In genomic region chr15:67105991-67106763, GRCh38 we compare ENCODE assay signal across 9 cellular contexts. TPM values are rescaled to one million over a fixed set of nuclear protein-coding genes. Genes with fewer than 3 reads are reported as not detected.
DNase-seq lines count a peak whose midpoint lies in the region; ATAC-seq and TF ChIP-seq lines count a peak whose summit lies in the region.
"Had no signal": no experiment of that assay in that cellular context is flagged by ENCODE, and none has a peak within 500 bp of the region (broad histone marks: within the 10 kb centered on the region; RNA-seq: fewer than 3 reads in every experiment).

No MANE protein-coding gene starts in this region.

- ATAC-seq in activated CD4-positive, alpha-beta T cell treated with anti-CD3 and anti-CD28 coated beads for 36 hours = no peak
- ATAC-seq in right lobe of liver = no peak

- POLR2A ChIA-PET in activated CD4-positive, alpha-beta T cell treated with anti-CD3 and anti-CD28 coated beads for 36 hours (lab: Charles Lee) = no interaction called here

- no peaks in the 10 kb centered on the region for H3K27me3 Mint-ChIP-seq in activated CD4-positive, alpha-beta T cell treated with anti-CD3 and anti-CD28 coated beads for 36 hours
- H3K27me3 Mint-ChIP-seq in activated naive CD8-positive, alpha-beta T cell treated with anti-CD3 and anti-CD28 coated beads for 36 hours = no peaks in the 10 kb centered on the region

- CTCF ChIA-PET in activated CD4-positive, alpha-beta T cell treated with anti-CD3 and anti-CD28 coated beads for 36 hours (lab: Charles Lee) = interaction anchor here (1.2 kb wide), 1 partner anchor 7 kb away, joined by 3 read pairs; no protein-coding TSS in a partner anchor

- peaks cover 37% of the 10 kb centered on the region for H3K36me3 Mint-ChIP-seq in activated CD4-positive, alpha-beta T cell treated with anti-CD3 and anti-CD28 coated beads for 36 hours (ENCODE audit: low read depth)
- H3K36me3 Mint-ChIP-seq in activated naive CD8-positive, alpha-beta T cell treated with anti-CD3 and anti-CD28 coated beads for 36 hours = peaks cover 27% of the 10 kb centered on the region

- peaks cover 0 to 35% (median 14%) of the 10 kb centered on the region in 4 donors for H3K4me1 ChIP-seq in right lobe of liver
- H3K4me1 ChIP-seq in stomach smooth muscle (ENCODE audit: control insufficient read depth, insufficient read depth, low read length) = peaks cover 79% of the 10 kb centered on the region

- H3K27ac Mint-ChIP-seq in activated CD4-positive, alpha-beta T cell treated with anti-CD3 and anti-CD28 coated beads for 36 hours = peak overlapping the region; percentile 85
- H3K27ac Mint-ChIP-seq in activated naive CD8-positive, alpha-beta T cell treated with anti-CD3 and anti-CD28 coated beads for 36 hours = peak overlapping the region; percentile 26

- no peak overlapping the region for H3K4me3 Mint-ChIP-seq in activated CD4-positive, alpha-beta T cell treated with anti-CD3 and anti-CD28 coated beads for 36 hours
- no peak overlapping the region for H3K4me3 Mint-ChIP-seq in activated naive CD8-positive, alpha-beta T cell treated with anti-CD3 and anti-CD28 coated beads for 36 hours

- intact Hi-C loops in activated CD4-positive, alpha-beta T cell treated with anti-CD3 and anti-CD28 coated beads for 36 hours (cut with DNase I, micrococcal nuclease) = loop anchor here in 1 of 2 experiments (10.0 kb wide), 1 partner anchor 1291 kb away; no protein-coding TSS in a partner anchor
- intact Hi-C loops in right lobe of liver (cut with DNase I) = no loop called here

- TF ChIP-seq POLR2A in right lobe of liver (IDR thresholded peaks at IDR 0.05) = no peak

- no peaks in the 10 kb centered on the region for H3K9me3 ChIP-seq in right lobe of liver
- H3K9me3 ChIP-seq in stomach smooth muscle (ENCODE audit: control insufficient read depth in 2 of 2, low read length in 2 of 2) = no peaks in the 10 kb centered on the region

- H3K36me3 ChIP-seq in right lobe of liver (no peaks in the 10 kb centered on the region), stomach smooth muscle (ENCODE audit: control insufficient read depth in 2 of 2, insufficient read depth in 2 of 2, low read length in 2 of 2) (no peaks in the 10 kb centered on the region)

- peaks cover 7% of the 10 kb centered on the region for H3K9me3 Mint-ChIP-seq in activated CD4-positive, alpha-beta T cell treated with anti-CD3 and anti-CD28 coated beads for 36 hours (ENCODE audit: low read depth)
- peaks cover 3% of the 10 kb centered on the region for H3K9me3 Mint-ChIP-seq in activated naive CD8-positive, alpha-beta T cell treated with anti-CD3 and anti-CD28 coated beads for 36 hours

- TF ChIP-seq CTCF in right lobe of liver (IDR thresholded peaks at IDR 0.05) = no peak

- no peak for DNase-seq in activated CD4-positive, alpha-beta T cell treated with anti-CD3 and anti-CD28 coated beads for 36 hours
- no peak for DNase-seq in activated CD4-positive, alpha-beta T cell treated with anti-CD3 and anti-CD28 coated beads for 1 hour
- no peak for DNase-seq in activated naive CD8-positive, alpha-beta T cell treated with anti-CD3 and anti-CD28 coated beads for 36 hours
- DNase-seq in right lobe of liver (no peak), NCI-H82 (lab: John Stamatoyannopoulos, UW) (no peak), activated gamma-delta T cell treated with Interleukin-2 at 50 U/mL for 16 hours (no peak), DMS53 (lab: John Stamatoyannopoulos, UW) (no peak)
- DNase-seq: activated CD4-positive, alpha-beta T cell treated with anti-CD3 and anti-CD28 coated beads, Interleukin-2, amount 50 U/mL, for 48 hours had no signal

- H3K27ac ChIP-seq in right lobe of liver (peak overlapping the region; percentile 4 to 39 (median 5)), stomach smooth muscle (ENCODE audit: low read length) (peak overlapping the region; percentile 70)

- 79% methylated on average over 8 of the region's 8 CpGs for WGBS in right lobe of liver (ENCODE audit: insufficient coverage, low coverage, low lambda C conversion rate, missing lambda C conversion rate)

- peaks cover 33% of the 10 kb centered on the region for H3K4me1 Mint-ChIP-seq in activated CD4-positive, alpha-beta T cell treated with anti-CD3 and anti-CD28 coated beads for 36 hours
- H3K4me1 Mint-ChIP-seq in activated naive CD8-positive, alpha-beta T cell treated with anti-CD3 and anti-CD28 coated beads for 36 hours = peaks cover 68% of the 10 kb centered on the region

- H3K4me3 ChIP-seq in right lobe of liver (no peak overlapping the region), stomach smooth muscle (ENCODE audit: low read length in 2 of 2) (no peak overlapping the region)

- H3K27me3 ChIP-seq in right lobe of liver = no peaks in the 10 kb centered on the region
- no peaks in the 10 kb centered on the region for H3K27me3 ChIP-seq in stomach smooth muscle (ENCODE audit: control insufficient read depth in 1 of 2, insufficient read depth in 2 of 2, low read length in 2 of 2)

- H3K9ac ChIP-seq in stomach smooth muscle (ENCODE audit: low read length in 2 of 2) = peak overlapping the region in 1 of 2 donors; percentile 10

RNA-seq across cellular contexts. Expression of gene SMAD3, which starts 40.8 kb away (rescaled TPM):
- total RNA-seq in activated CD4-positive, alpha-beta T cell treated with anti-CD3 and anti-CD28 coated beads for 36 hours = 10 to 100 TPM; 33.7 to 40.8 TPM
- 10 to 100 TPM; 15.7 to 16.4 TPM for total RNA-seq in activated naive CD8-positive, alpha-beta T cell treated with anti-CD3 and anti-CD28 coated beads for 36 hours
- total RNA-seq in right lobe of liver = 10 to 100 TPM in 5 of 6 experiments, 1 to 10 TPM in 1; 9.2 to 34.0 (median 14.4) TPM
